11 cellular contexts compared by ENCODE assay signal in genomic region chr17:76695059-76695892, GRCh38. TPM values are rescaled to one million over a fixed set of nuclear protein-coding genes. Genes with fewer than 3 reads are reported as not detected.
DNase-seq lines count a peak whose midpoint lies in the region; ATAC-seq and TF ChIP-seq lines count a peak whose summit lies in the region.
"Had no signal": no experiment of that assay in that cellular context is flagged by ENCODE, and none has a peak within 500 bp of the region (broad histone marks: within the 10 kb centered on the region; RNA-seq: fewer than 3 reads in every experiment).

No MANE protein-coding gene starts in this region.

- peak overlapping the region; percentile 87 for H3K18ac ChIP-seq in neuronal stem cell (ENCODE audit: low read length)

- 47 to 52% (median 51%) methylated on average over 16 of the region's 16 CpGs for WGBS in heart left ventricle, 4 donors
- 48 to 51% methylated on average over 8 to 11 of the region's 16 CpGs for WGBS in gastroesophageal sphincter (ENCODE audit: low coverage in 1 of 2), 2 donors
- no CpG with 5 or more reads among the region's 16 CpGs for WGBS in neuronal stem cell (ENCODE audit: extremely low coverage in 2 of 2, insufficient read length in 2 of 2, insufficient replicate concordance in 1 of 2), 2 donors

- H2BK5ac ChIP-seq in neuronal stem cell (ENCODE audit: low read length) = no peak overlapping the region

- TF ChIP-seq CTCF in heart left ventricle (IDR thresholded peaks at IDR 0.05) (no peak), gastroesophageal sphincter (IDR thresholded peaks at IDR 0.05) (no peak)

- H3K79me1 ChIP-seq in neuronal stem cell (ENCODE audit: low read depth, low read length) = no peaks in the 10 kb centered on the region

- H3K4me3 ChIP-seq in heart left ventricle = no peak overlapping the region
- no peak overlapping the region for H3K4me3 ChIP-seq in gastroesophageal sphincter
- H3K4me3 ChIP-seq in neuronal stem cell (ENCODE audit: low read length in 2 of 2) = no peak overlapping the region
- H3K4me3 ChIP-seq: HAP-1 had no signal

- H3K4me2 ChIP-seq in neuronal stem cell (ENCODE audit: insufficient read depth, low read length, poor library complexity, severe bottlenecking) = no peak overlapping the region

- H2AK5ac ChIP-seq in neuronal stem cell (ENCODE audit: low read depth, low read length) = peak overlapping the region; percentile 93

- H3K36me3 ChIP-seq in heart left ventricle (peaks cover 0 to 9% (median 0%) of the 10 kb centered on the region in 9 donors), gastroesophageal sphincter (no peaks in the 10 kb centered on the region), neuronal stem cell (replicated peaks in 1 of 2; ENCODE audit: control insufficient read depth in 2 of 2, insufficient read depth in 2 of 2, low read length in 2 of 2) (no peaks in the 10 kb centered on the region)
- H3K36me3 ChIP-seq: HAP-1 had no signal

- DNase-seq in heart left ventricle (peak in 1 of 5 donors; percentile 27), Right ventricle myocardium inferior (ENCODE audit: missing footprints) (no peak), neuronal stem cell (ENCODE audit: low spot score) (no peak), NCI-H1436 (lab: John Stamatoyannopoulos, UW) (no peak), NCI-H82 treated with DMSO at 0.1 percent for 48 hours (lab: John Stamatoyannopoulos, UW; ENCODE audit: unreplicated experiment) (no peak), activated T-cell treated with anti-CD3 and anti-CD28 coated beads for 4 hours (no peak), T-helper 2 cell (no peak)
- DNase-seq: activated naive CD8-positive, alpha-beta T cell treated with anti-CD3 and anti-CD28 coated beads, Interleukin-2, amount 50 U/mL, for 24 hours; NCI-H2171 treated with DMSO at 0.1 percent for 48 hours had no signal

- no peak overlapping the region for H4K8ac ChIP-seq in neuronal stem cell (ENCODE audit: low read depth, low read length)

- no peak overlapping the region for H3K4ac ChIP-seq in neuronal stem cell (ENCODE audit: low read length)

- ATAC-seq in heart left ventricle (no peak), Right ventricle myocardium inferior (no peak), gastroesophageal sphincter (no peak)
- ATAC-seq: activated naive CD8-positive, alpha-beta T cell treated with anti-CD3 and anti-CD28 coated beads, Interleukin-2, amount 50 U/mL, for 24 hours had no signal

- no peak for TF ChIP-seq EP300 in gastroesophageal sphincter (IDR thresholded peaks at IDR 0.05)

- no peaks in the 10 kb centered on the region for H3K9me3 ChIP-seq in heart left ventricle
- no peaks in the 10 kb centered on the region for H3K9me3 ChIP-seq in gastroesophageal sphincter
- H3K9me3 ChIP-seq in neuronal stem cell (replicated peaks in 1 of 2; ENCODE audit: control insufficient read depth in 2 of 2, insufficient read depth in 1 of 2, low read depth in 1 of 2, low read length in 2 of 2) = no peaks in the 10 kb centered on the region
- H3K9me3 ChIP-seq: HAP-1 had no signal

- peaks cover 35 to 100% (median 89%) of the 10 kb centered on the region in 12 donors for H3K4me1 ChIP-seq in heart left ventricle
- H3K4me1 ChIP-seq in gastroesophageal sphincter = peaks cover 4 to 100% (median 55%) of the 10 kb centered on the region in 3 donors
- H3K4me1 ChIP-seq in neuronal stem cell (ENCODE audit: control insufficient read depth in 2 of 2, insufficient read depth in 1 of 2, low read depth in 1 of 2, low read length in 2 of 2) = peaks cover 19 to 38% of the 10 kb centered on the region in 2 donors

- H3K23ac ChIP-seq in neuronal stem cell (ENCODE audit: low read depth, low read length, poor library complexity) = no peak overlapping the region

- H2BK12ac ChIP-seq in neuronal stem cell (ENCODE audit: low read length) = no peak overlapping the region

- no peak overlapping the region for H4K91ac ChIP-seq in neuronal stem cell (ENCODE audit: low read depth, low read length, poor library complexity)

- intact Hi-C loops in heart left ventricle (cut with DNase I) = no loop called here
- intact Hi-C loops in Right ventricle myocardium inferior (cut with DNase I) = no loop called here

- peak overlapping the region; percentile 17 for H3K9ac ChIP-seq in neuronal stem cell (ENCODE audit: low read depth, low read length, poor library complexity)

- H3K27ac ChIP-seq in heart left ventricle (peak overlapping the region in 11 of 12 donors; percentile 37 to 99 (median 93)), gastroesophageal sphincter (peak overlapping the region in 3 of 4 donors; percentile 91 to 96 (median 93)), neuronal stem cell (replicated peaks; ENCODE audit: low read length) (no peak overlapping the region)

- no peak overlapping the region for H2AFZ ChIP-seq in neuronal stem cell (ENCODE audit: low read length)

- H2BK15ac ChIP-seq in neuronal stem cell (ENCODE audit: low read length) = no peak overlapping the region

- H3K14ac ChIP-seq in neuronal stem cell (ENCODE audit: low read length) = no peak overlapping the region

- TF ChIP-seq POLR2A in heart left ventricle (IDR thresholded peaks at IDR 0.05) (no peak), gastroesophageal sphincter (IDR thresholded peaks at IDR 0.05) (no peak)

- H3K27me3 ChIP-seq in heart left ventricle (no peaks in the 10 kb centered on the region), gastroesophageal sphincter (no peaks in the 10 kb centered on the region), neuronal stem cell (ENCODE audit: control insufficient read depth in 3 of 3, insufficient read depth in 3 of 3, low read depth in 1 of 3, low read length in 3 of 3) (no peaks in the 10 kb centered on the region)

- H2BK120ac ChIP-seq in neuronal stem cell (ENCODE audit: low read depth, low read length) = no peak overlapping the region

RNA-seq across cellular contexts. Expression of gene MXRA7, which starts 15.5 kb away (rescaled TPM):
- total RNA-seq in heart left ventricle (100 to 1,000 TPM; 270 to 539 (median 466) TPM), Right ventricle myocardium inferior (375 TPM), gastroesophageal sphincter (100 to 1,000 TPM; 333 to 451 (median 412) TPM)
- polyA plus RNA-seq in heart left ventricle = 100 to 1,000 TPM; 240 to 245 TPM
- 91.4 TPM for polyA plus RNA-seq in neuronal stem cell (2013, experiment 1 of 2)
- polyA plus RNA-seq in neuronal stem cell (2013, experiment 2 of 2) = 90.3 TPM

RNA-seq across cellular contexts. Expression of gene JMJD6, which starts 31.1 kb away (rescaled TPM):
- total RNA-seq in heart left ventricle (10 to 100 TPM; 32.4 to 67.0 (median 39.1) TPM), Right ventricle myocardium inferior (62.8 TPM), gastroesophageal sphincter (10 to 100 TPM; 39.0 to 53.8 (median 47.2) TPM)
- polyA plus RNA-seq in heart left ventricle = 10 to 100 TPM; 30.1 to 75.6 TPM
- polyA plus RNA-seq in neuronal stem cell (2013, experiment 1 of 2) = 9.1 TPM
- 9.1 TPM for polyA plus RNA-seq in neuronal stem cell (2013, experiment 2 of 2)

RNA-seq across cellular contexts. Expression of gene METTL23, which starts 31.4 kb away (rescaled TPM):
- total RNA-seq in heart left ventricle (10 to 100 TPM; 22.1 to 33.7 (median 24.0) TPM), Right ventricle myocardium inferior (17.3 TPM), gastroesophageal sphincter (10 to 100 TPM; 19.2 to 52.6 (median 25.1) TPM)
- polyA plus RNA-seq in heart left ventricle = 10 to 100 TPM; 23.8 to 26.4 TPM
- 29.2 TPM for polyA plus RNA-seq in neuronal stem cell (2013, experiment 1 of 2)
- polyA plus RNA-seq in neuronal stem cell (2013, experiment 2 of 2) = 31.8 TPM

RNA-seq across cellular contexts. Expression of gene SRSF2, which starts 41.9 kb away (rescaled TPM):
- total RNA-seq in heart left ventricle (100 to 1,000 TPM in 3 of 9 donors, 10 to 100 TPM in 6; 67.0 to 155 (median 79.5) TPM), Right ventricle myocardium inferior (74.0 TPM), gastroesophageal sphincter (100 to 1,000 TPM; 106 to 194 (median 148) TPM)
- polyA plus RNA-seq in heart left ventricle = 10 to 100 TPM; 69.1 to 88.6 TPM
- polyA plus RNA-seq in neuronal stem cell (2013, experiment 1 of 2) = 225 TPM
- polyA plus RNA-seq in neuronal stem cell (2013, experiment 2 of 2) = 226 TPM

RNA-seq across cellular contexts. Expression of gene MFSD11, which starts 42.6 kb away (rescaled TPM):
- total RNA-seq in heart left ventricle = 10 to 100 TPM; 20.6 to 36.5 (median 27.9) TPM
- polyA plus RNA-seq in heart left ventricle = 10 to 100 TPM; 14.3 to 14.7 TPM
- 20.8 TPM for total RNA-seq in Right ventricle myocardium inferior
- 10 to 100 TPM; 18.4 to 27.8 (median 20.9) TPM for total RNA-seq in gastroesophageal sphincter
- polyA plus RNA-seq in neuronal stem cell (2013, experiment 1 of 2) = 11.3 TPM
- polyA plus RNA-seq in neuronal stem cell (2013, experiment 2 of 2) = 12.1 TPM
